ENCODE assay signal across 8 cellular contexts in genomic region chr17:28317965-28318758, GRCh38. TPM values are rescaled to one million over a fixed set of nuclear protein-coding genes. Genes with fewer than 3 reads are reported as not detected.
DNase-seq lines count a peak whose midpoint lies in the region; ATAC-seq and TF ChIP-seq lines count a peak whose summit lies in the region.
"Had no signal": no experiment of that assay in that cellular context is flagged by ENCODE, and none has a peak within 500 bp of the region (broad histone marks: within the 10 kb centered on the region; RNA-seq: fewer than 3 reads in every experiment).

No MANE protein-coding gene starts in this region.

- H3K4me3 ChIP-seq in HEK293 (ENCODE audit: low read depth, low read length): peak overlapping the region; percentile 35
- H3K4me3 ChIP-seq in fibroblast of lung (replicated peaks in 1 of 4; ENCODE audit: control extremely low read depth in 1 of 4, insufficient read depth in 1 of 4, low read depth in 3 of 4, low read length in 4 of 4): peak overlapping the region; percentile 40 to 81 (median 70)

- H3K9ac ChIP-seq in fibroblast of lung (ENCODE audit: insufficient read depth, low read length): no peak overlapping the region

- no peaks in the 10 kb centered on the region for H3K9me3 Mint-ChIP-seq in progenitor cell of endocrine pancreas (ENCODE audit: low read depth)

- H3K27ac Mint-ChIP-seq in progenitor cell of endocrine pancreas: peak overlapping the region; percentile 93

- peaks cover 3% of the 10 kb centered on the region for H3K36me3 Mint-ChIP-seq in progenitor cell of endocrine pancreas (ENCODE audit: insufficient read depth)

- DNase-seq in RWPE1 (ENCODE audit: low spot score): no peak
- DNase-seq in fibroblast of lung (ENCODE audit: low read depth in 2 of 2): no peak
- DNase-seq in progenitor cell of endocrine pancreas (ENCODE audit: low spot score, unreplicated experiment): peak; percentile 20
- no peak for DNase-seq in hypothalamus (lab: John Stamatoyannopoulos, UW)
- no peak for DNase-seq in HK-2 (ENCODE audit: unreplicated experiment)

- H4K20me1 ChIP-seq in fibroblast of lung (ENCODE audit: control insufficient read depth, extremely low read depth, insufficient read depth, low read length): no peaks in the 10 kb centered on the region

- peak overlapping the region; percentile 75 for H3K4me2 ChIP-seq in fibroblast of lung (ENCODE audit: extremely low read depth, insufficient read depth, low read length)

- peak overlapping the region; percentile 80 for H2AFZ ChIP-seq in fibroblast of lung (ENCODE audit: low read length)

- CTCF ChIA-PET in HEK293 (lab: Yijun Ruan, JAX) (interaction anchor here (1.8 kb wide), 1 partner anchor 66 kb away, joined by 9 read pairs; no protein-coding TSS in a partner anchor), RWPE1 (lab: Yijun Ruan, JAX) (interaction anchor here (1.1 to 1.7 kb wide), 3 partner anchors 67 to 235 kb away, joined by 3 to 5 read pairs (median 4); no protein-coding TSS in a partner anchor)

- H3K9me3 ChIP-seq in HEK293 (ENCODE audit: control insufficient read depth, insufficient read depth, low read depth, low read length): no peaks in the 10 kb centered on the region
- H3K9me3 ChIP-seq in fibroblast of lung (ENCODE audit: control insufficient read depth, insufficient read depth, low read depth, low read length): no peaks in the 10 kb centered on the region

- H3K27ac ChIP-seq in HEK293 (ENCODE audit: extremely low read depth, low read depth, low read length) (no peak overlapping the region; the same call in 1 of the 2 replicates), RWPE1 (peak overlapping the region; percentile 82), fibroblast of lung (ENCODE audit: insufficient read depth, low read length) (no peak overlapping the region)

- peak overlapping the region; percentile 79 for H3K4me3 Mint-ChIP-seq in progenitor cell of endocrine pancreas (ENCODE audit: low read depth)

- POLR2A ChIA-PET in HEK293 (lab: Yijun Ruan, JAX): interaction anchor here (1.0 to 6.2 kb wide), 5 partner anchors 10 to 69 kb away, joined by 3 to 40 read pairs (median 3); partner anchors contain the start of genes IFT20 and TNFAIP1
- POLR2A ChIA-PET in RWPE1 (lab: Yijun Ruan, JAX; ENCODE audit: low non-redundant PET): interaction anchor here (2.0 kb wide), 1 partner anchor 17 kb away, joined by 8 read pairs; the partner anchor contains the start of genes IFT20 and TNFAIP1

- peaks cover 18% of the 10 kb centered on the region for H3K27me3 Mint-ChIP-seq in progenitor cell of endocrine pancreas

- H3K36me3 ChIP-seq in HEK293 (ENCODE audit: control insufficient read depth in 2 of 2, insufficient read depth in 1 of 2, low read length in 2 of 2) (peaks cover 3 to 12% of the 10 kb centered on the region in 2 experiments; a peak in 2 of 3 replicates), fibroblast of lung (ENCODE audit: control insufficient read depth, insufficient read depth, low read length) (no peaks in the 10 kb centered on the region)

- H3K4me1 Mint-ChIP-seq in progenitor cell of endocrine pancreas (ENCODE audit: low read depth): peaks cover 39% of the 10 kb centered on the region

- peak; percentile 11 for ATAC-seq in GM18502 (IDR thresholded peaks at IDR 0.05; ENCODE audit: poor library complexity, unreplicated experiment)

- TF ChIP-seq CTCF in HEK293 (tag by site-specific recombination; IDR thresholded peaks at IDR 0.05): no peak
- no peak for TF ChIP-seq CTCF in RWPE1 (conservative IDR thresholded peaks at IDR 0.05; ENCODE audit: low read depth)
- no peak for TF ChIP-seq CTCF in fibroblast of lung (conservative IDR thresholded peaks at IDR 0.05 in 1 of 2, IDR thresholded peaks at IDR 0.05 in 1 of 2; ENCODE audit: low read depth in 1 of 2, low read length in 2 of 2)
- TF ChIP-seq CTCF in progenitor cell of endocrine pancreas (IDR thresholded peaks at IDR 0.05; ENCODE audit: unreplicated experiment): no peak

- peaks cover 3% of the 10 kb centered on the region for H3K79me2 ChIP-seq in fibroblast of lung (ENCODE audit: control insufficient read depth, insufficient read depth, low read length)

- no peaks in the 10 kb centered on the region for H3K27me3 ChIP-seq in fibroblast of lung (ENCODE audit: control insufficient read depth, insufficient read depth, low read length)

- H3K4me1 ChIP-seq in HEK293 (ENCODE audit: control insufficient read depth, insufficient read depth, low read length) (peaks cover 10% of the 10 kb centered on the region), fibroblast of lung (ENCODE audit: control insufficient read depth, extremely low read depth, insufficient read depth, low read length) (peaks cover 11% of the 10 kb centered on the region)

TF ChIP-seq in HEK293, 187 proteins besides CTCF, POLR2A, EP300 and RAD21 (continues in another document):
- TF ChIP-seq ZNF362 (tag by site-specific recombination; IDR thresholded peaks at IDR 0.05) (no peak), ZFHX2 (tag by site-specific recombination; conservative IDR thresholded peaks at IDR 0.05) (peak; percentile 50), ZNF155 (tag by site-specific recombination; IDR thresholded peaks at IDR 0.05) (no peak), ZNF610 (tag by site-specific recombination; IDR thresholded peaks at IDR 0.05; ENCODE audit: borderline replicate concordance) (no peak), INSM2 (tag by site-specific recombination; IDR thresholded peaks at IDR 0.05) (no peak), ZNF184 (tag by site-specific recombination; IDR thresholded peaks at IDR 0.05) (no peak), ZNF843 (tag by site-specific recombination; IDR thresholded peaks at IDR 0.05) (no peak; the same call in 1 of the 2 replicates), ZNF530 (tag by site-specific recombination; IDR thresholded peaks at IDR 0.05; ENCODE audit: low read depth) (no peak)

RNA-seq across cellular contexts. Expression of gene TMEM97, which starts 0.8 kb away (rescaled TPM):
- total RNA-seq in fibroblast of lung (16.9 and 43.6 TPM in 2 replicates), progenitor cell of endocrine pancreas (93.8 and 102 TPM in 2 replicates)
- polyA plus RNA-seq in fibroblast of lung: 34.4 and 52.5 TPM in 2 replicates
- 15.8 and 28.3 TPM in 2 replicates for polyA plus RNA-seq in fibroblast of lung (2012)
- 33.2 and 54.0 TPM in 2 replicates for polyA minus RNA-seq in fibroblast of lung (ENCODE audit: low replicate concordance)

RNA-seq across cellular contexts. Expression of gene IFT20, which starts 17.1 kb away (rescaled TPM):
- total RNA-seq in fibroblast of lung (53.7 and 55.7 TPM in 2 replicates), progenitor cell of endocrine pancreas (35.4 and 41.0 TPM in 2 replicates)
- polyA plus RNA-seq in fibroblast of lung: 26.5 and 51.4 TPM in 2 replicates
- 25.4 and 38.9 TPM in 2 replicates for polyA plus RNA-seq in fibroblast of lung (2012)
- 8.3 and 18.4 TPM in 2 replicates for polyA minus RNA-seq in fibroblast of lung (ENCODE audit: low replicate concordance)

RNA-seq across cellular contexts. Expression of gene TNFAIP1, which starts 17.4 kb away (rescaled TPM):
- total RNA-seq in fibroblast of lung: 19.8 and 23.0 TPM in 2 replicates
- 40.1 and 40.7 TPM in 2 replicates for polyA plus RNA-seq in fibroblast of lung
- 28.0 and 28.2 TPM in 2 replicates for polyA plus RNA-seq in fibroblast of lung (2012)
- 87.6 and 135 TPM in 2 replicates for polyA minus RNA-seq in fibroblast of lung (ENCODE audit: low replicate concordance)
- 50.9 and 51.0 TPM in 2 replicates for total RNA-seq in progenitor cell of endocrine pancreas

RNA-seq across cellular contexts. Expression of gene POLDIP2, which starts 39.2 kb away (rescaled TPM):
- total RNA-seq in fibroblast of lung (71.9 and 79.3 TPM in 2 replicates), progenitor cell of endocrine pancreas (66.0 and 68.6 TPM in 2 replicates)
- 89.2 and 111 TPM in 2 replicates for polyA plus RNA-seq in fibroblast of lung
- 90.8 and 123 TPM in 2 replicates for polyA plus RNA-seq in fibroblast of lung (2012)
- polyA minus RNA-seq in fibroblast of lung (ENCODE audit: low replicate concordance): 155 and 207 TPM in 2 replicates

RNA-seq across cellular contexts. Expression of gene SEBOX, which starts 46.8 kb away (rescaled TPM):
- total RNA-seq in fibroblast of lung: not detected in 2 replicates
- not detected in 2 replicates for polyA plus RNA-seq in fibroblast of lung
- not detected in 2 replicates for polyA plus RNA-seq in fibroblast of lung (2012)
- polyA minus RNA-seq in fibroblast of lung (ENCODE audit: low replicate concordance): not detected in 2 replicates
- total RNA-seq in progenitor cell of endocrine pancreas: not detected in 2 replicates
- total RNA-seq: subcutaneous adipose tissue had no signal
